8 cellular contexts compared by ENCODE assay signal in the genomic region with DNA sequence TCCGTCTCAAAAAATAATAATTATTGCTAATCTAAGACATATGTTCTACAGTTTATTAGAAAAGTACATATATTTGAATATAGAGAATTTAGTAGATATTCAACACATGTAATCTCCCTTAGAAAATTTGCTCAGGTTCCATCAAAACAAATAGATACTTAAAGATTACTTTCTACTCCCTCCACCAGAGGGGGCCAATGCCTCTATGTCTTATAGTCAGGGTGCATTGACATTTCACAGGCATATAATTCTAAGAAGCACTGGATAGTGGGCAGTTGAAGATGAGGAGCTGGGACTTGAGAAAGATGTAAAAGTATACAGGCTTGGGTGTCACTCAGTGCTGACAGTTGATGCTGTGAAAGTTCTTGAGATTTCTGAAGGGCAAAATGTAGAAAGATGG.
DNase-seq lines count a peak whose midpoint lies in the region; ATAC-seq and TF ChIP-seq lines count a peak whose summit lies in the region.

No MANE protein-coding gene starts in this region.

- H3K27me3 ChIP-seq in GM06990 (replicated peaks; ENCODE audit: control insufficient read depth, insufficient read depth, low read length) (no peaks in the 10 kb centered on the region), esophagus muscularis mucosa (no peaks in the 10 kb centered on the region), adrenal gland (no peaks in the 10 kb centered on the region)

- intact Hi-C loops in esophagus muscularis mucosa (cut with DNase I) (loop anchor here (5.0 kb wide), 2 partner anchors 281 to 499 kb away; no protein-coding TSS in a partner anchor), lower leg skin (cut with DNase I; ENCODE audit: low total_unique reads) (no loop called here), adrenal gland (cut with DNase I) (no loop called here)

- ATAC-seq in GM18511 (IDR thresholded peaks at IDR 0.05; ENCODE audit: unreplicated experiment): no peak

- no peak for DNase-seq in GM06990 (ENCODE audit: extremely low read depth, insufficient read length)
- DNase-seq in NCI-H69 (lab: John Stamatoyannopoulos, UW): peak; percentile 40
- no peak for DNase-seq in esophagus muscularis mucosa (ENCODE audit: extremely low spot score)
- DNase-seq in activated CD8-positive, alpha-beta memory T cell treated with anti-CD3 and anti-CD28 coated beads for 24 hours: no peak
- DNase-seq in lower leg skin (ENCODE audit: low spot score in 2 of 2): no peak
- DNase-seq in adrenal gland: no peak

- TF ChIP-seq CTCF in 22Rv1 (IDR thresholded peaks at IDR 0.05) (peak; percentile 67), GM06990 (IDR thresholded peaks at IDR 0.05; ENCODE audit: insufficient read depth, low read length, poor library complexity, severe bottlenecking) (peak; percentile 47), esophagus muscularis mucosa (IDR thresholded peaks at IDR 0.05) (peak; percentile 41 to 53 (median 49)), lower leg skin (IDR thresholded peaks at IDR 0.05) (no peak), adrenal gland (IDR thresholded peaks at IDR 0.05) (peak in 2 of 6 experiments; percentile 14 to 15)

- no peaks in the 10 kb centered on the region for H3K4me1 ChIP-seq in esophagus muscularis mucosa
- no peaks in the 10 kb centered on the region for H3K4me1 ChIP-seq in adrenal gland (replicated peaks in 1 of 2)

- no peaks in the 10 kb centered on the region for H3K36me3 ChIP-seq in GM06990 (ENCODE audit: control insufficient read depth, insufficient read depth, low read length)
- H3K36me3 ChIP-seq in esophagus muscularis mucosa: no peaks in the 10 kb centered on the region
- H3K36me3 ChIP-seq in adrenal gland (replicated peaks in 1 of 2): no peaks in the 10 kb centered on the region

- H3K27ac ChIP-seq in 22Rv1 (no peak overlapping the region), esophagus muscularis mucosa (replicated peaks in 1 of 4) (no peak overlapping the region), adrenal gland (no peak overlapping the region)

- 58% methylated on average over 1 of the region's 1 CpG for WGBS in esophagus muscularis mucosa
- WGBS in lower leg skin, 2 donors: 36 to 51% methylated on average over 1 of the region's 1 CpG
- WGBS in adrenal gland, 4 donors: 14 to 24% (median 20%) methylated on average over 1 of the region's 1 CpG

- H3K9me3 ChIP-seq in esophagus muscularis mucosa (peaks cover 0 to 4% (median 0%) of the 10 kb centered on the region in 4 donors), adrenal gland (replicated peaks in 1 of 3) (no peaks in the 10 kb centered on the region)

- TF ChIP-seq EP300 in esophagus muscularis mucosa (IDR thresholded peaks at IDR 0.05): no peak

- TF ChIP-seq POLR2A in esophagus muscularis mucosa (IDR thresholded peaks at IDR 0.05; ENCODE audit: low read depth) (no peak), lower leg skin (IDR thresholded peaks at IDR 0.05) (no peak), adrenal gland (IDR thresholded peaks at IDR 0.05) (no peak)

- H3K4me3 ChIP-seq in GM06990 (replicated peaks; ENCODE audit: low read depth, low read length): no peak overlapping the region
- no peak overlapping the region for H3K4me3 ChIP-seq in esophagus muscularis mucosa
- H3K4me3 ChIP-seq in lower leg skin (ENCODE audit: low read depth, poor library complexity, severe bottlenecking): no peak overlapping the region
- no peak overlapping the region for H3K4me3 ChIP-seq in adrenal gland

Comparison
In these comparisons a context has a peak if more than half of its experiments do, and no peak if none do; other contexts are left out.
1. CTCF ChIP-seq: peak in 22Rv1 (single experiment), GM06990 (single experiment) and esophagus muscularis mucosa (3 of 3); none in lower leg skin (0 of 3).